ENCODE assay signal across 28 cellular contexts in genomic region chr20:46903256-46903655, GRCh38. TPM values are rescaled to one million over a fixed set of nuclear protein-coding genes. Genes with fewer than 3 reads are reported as not detected.
"Had no signal": no experiment of that assay in that cellular context is flagged by ENCODE, and none has a peak within 500 bp of the region (broad histone marks: within the 10 kb centered on the region; RNA-seq: fewer than 3 reads in every experiment).

No MANE protein-coding gene starts in this region.

- H3K27ac ChIP-seq: heart left ventricle, left lung, lower lobe of right lung, ovary, prostate gland, skin epidermis, spleen, transverse colon, upper lobe of right lung had no signal

- H3K9me3 Mint-ChIP-seq: naive thymus-derived CD8-positive, alpha-beta T cell; nephron; neural crest cell; stimulated activated memory B cell treated with anti-CD40 and anti-IgM and Interleukin-4, amounts not matched to agents 10 μg/mL and 1 μg/mL and 100 μg/mL, for 72 hours; stimulated activated naive CD8-positive, alpha-beta T cell treated with anti-CD3 and anti-CD28 coated beads, Interleukin-15, amount 100 ng/mL, for 72 hours had no signal

- H3K4me3 ChIP-seq: heart left ventricle, left lung, lower lobe of right lung, ovary, prostate gland, skin epidermis, spleen, testis, thyroid gland, transverse colon, upper lobe of right lung had no signal

- H3K4me3 Mint-ChIP-seq: naive thymus-derived CD8-positive, alpha-beta T cell; nephron; neural crest cell; stimulated activated memory B cell treated with anti-CD40 and anti-IgM and Interleukin-4, amounts not matched to agents 10 μg/mL and 1 μg/mL and 100 μg/mL, for 72 hours; stimulated activated naive CD8-positive, alpha-beta T cell treated with anti-CD3 and anti-CD28 coated beads, Interleukin-15, amount 100 ng/mL, for 72 hours had no signal

- ATAC-seq: heart left ventricle; left colon; left lung; lower lobe of right lung; naive thymus-derived CD8-positive, alpha-beta T cell; right cardiac atrium; sciatic nerve; stimulated activated memory B cell treated with anti-CD40 and anti-IgM and Interleukin-4, amounts not matched to agents 10 μg/mL and 1 μg/mL and 100 μg/mL, for 72 hours; stimulated activated naive CD8-positive, alpha-beta T cell treated with anti-CD3 and anti-CD28 coated beads, Interleukin-15, amount 100 ng/mL, for 72 hours; upper lobe of right lung had no signal

- H3K27ac Mint-ChIP-seq: naive thymus-derived CD8-positive, alpha-beta T cell; nephron; stimulated activated memory B cell treated with anti-CD40 and anti-IgM and Interleukin-4, amounts not matched to agents 10 μg/mL and 1 μg/mL and 100 μg/mL, for 72 hours; stimulated activated naive CD8-positive, alpha-beta T cell treated with anti-CD3 and anti-CD28 coated beads, Interleukin-15, amount 100 ng/mL, for 72 hours had no signal

- H3K9me3 ChIP-seq: heart left ventricle, left lung, lower lobe of right lung, ovary, prostate gland, spleen, testis, thyroid gland, transverse colon, upper lobe of right lung had no signal

- H3K4me1 ChIP-seq: left lung, lower lobe of right lung, prostate gland, spleen, upper lobe of right lung had no signal

- H3K36me3 ChIP-seq: heart left ventricle, left lung, lower lobe of right lung, ovary, prostate gland, spleen, thyroid gland, transverse colon, upper lobe of right lung had no signal

- H3K4me1 Mint-ChIP-seq: naive thymus-derived CD8-positive, alpha-beta T cell; neural crest cell; stimulated activated memory B cell treated with anti-CD40 and anti-IgM and Interleukin-4, amounts not matched to agents 10 μg/mL and 1 μg/mL and 100 μg/mL, for 72 hours; stimulated activated naive CD8-positive, alpha-beta T cell treated with anti-CD3 and anti-CD28 coated beads, Interleukin-15, amount 100 ng/mL, for 72 hours had no signal

- DNase-seq: heart left ventricle; hypothalamus; kidney; left colon; left lung; lower lobe of right lung; mammary epithelial cell; mesenchymal stem cell; naive thymus-derived CD8-positive, alpha-beta T cell; ovary; posterior cingulate gyrus; retina; right cardiac atrium; spleen; stimulated activated CD4-positive, alpha-beta T cell treated with anti-CD3 and anti-CD28 coated beads, Interleukin-4, amount 100 ng/mL, for 24 hours; stimulated activated naive CD4-positive, alpha-beta T cell treated with Interleukin-2 at 50 U/mL for 16 hours; stimulated activated naive CD8-positive, alpha-beta T cell treated with anti-CD3 and anti-CD28 coated beads, Interleukin-15, amount 100 ng/mL, for 72 hours; substantia nigra; testis; thyroid gland; transverse colon; upper lobe of right lung had no signal

- H3K27me3 ChIP-seq: ovary, testis, thyroid gland had no signal

- H3K36me3 Mint-ChIP-seq: naive thymus-derived CD8-positive, alpha-beta T cell; stimulated activated memory B cell treated with anti-CD40 and anti-IgM and Interleukin-4, amounts not matched to agents 10 μg/mL and 1 μg/mL and 100 μg/mL, for 72 hours had no signal

RNA-seq across cellular contexts. Expression of gene EYA2, which starts 8.6 kb away (rescaled TPM):
- total RNA-seq: naive thymus-derived CD8-positive, alpha-beta T cell had no signal
- polyA plus RNA-seq: naive thymus-derived CD8-positive, alpha-beta T cell had no signal
